In the genomic region with DNA sequence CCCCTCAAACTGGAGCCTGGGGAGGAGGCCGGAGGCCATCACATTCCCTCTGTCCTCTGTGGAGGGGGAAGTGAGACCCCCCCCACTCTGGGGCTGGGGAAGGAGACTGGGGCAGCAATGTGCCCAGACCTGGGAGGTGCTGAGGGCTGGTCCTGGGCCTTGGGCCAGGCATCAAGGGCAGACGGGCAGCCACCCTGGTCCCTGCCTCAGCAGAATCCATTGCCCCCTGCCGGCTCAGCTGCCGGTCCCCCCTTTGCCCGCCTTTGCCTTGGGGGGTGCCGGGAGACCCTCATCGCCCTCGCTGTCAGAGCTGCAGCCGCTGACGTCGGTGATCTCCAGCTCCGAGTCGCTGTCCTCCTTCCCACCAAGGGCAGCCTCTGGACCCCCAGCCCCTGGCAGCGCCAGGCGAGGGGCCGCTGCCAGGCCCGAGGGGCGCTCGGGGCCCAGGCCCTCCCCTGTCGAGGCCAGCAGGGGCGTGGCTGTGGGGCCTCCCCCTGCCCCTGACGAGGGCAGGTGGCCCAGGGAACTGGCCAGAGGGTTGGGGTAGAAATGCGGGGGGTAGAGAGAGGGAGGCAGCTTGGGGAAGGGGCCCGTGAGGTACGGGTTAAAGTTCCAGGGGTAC, we compare ENCODE assay signal across 18 cellular contexts. TPM values are rescaled to one million over a fixed set of nuclear protein-coding genes. Genes with fewer than 3 reads are reported as not detected.
DNase-seq lines count a peak whose midpoint lies in the region; ATAC-seq, FAIRE-seq and TF ChIP-seq lines count a peak whose summit lies in the region.
"Had no signal": no experiment of that assay in that cellular context is flagged by ENCODE, and none has a peak within 500 bp of the region (broad histone marks: within the 10 kb centered on the region; RNA-seq: fewer than 3 reads in every experiment).

No MANE protein-coding gene starts in this region.

- in situ Hi-C loops in IMR-90 (cut with MboI; ENCODE audit: low sequenced_read_pairs) = no loop called here
- in situ Hi-C loops in K562 (cut with MboI) = no loop called here

- H4K20me1 ChIP-seq in IMR-90 (ENCODE audit: insufficient read depth, low read length) (peaks cover 27% of the 10 kb centered on the region), K562 (replicated peaks; ENCODE audit: control insufficient read depth, insufficient read depth, low read length) (peaks cover 22% of the 10 kb centered on the region; the same call in 1 of the 2 replicates)

- H3K4me1 ChIP-seq in IMR-90 (ENCODE audit: control insufficient read depth, insufficient read depth, low read length) = no peaks in the 10 kb centered on the region
- H3K4me1 ChIP-seq in K562 (replicated peaks in 1 of 2; ENCODE audit: control insufficient read depth in 2 of 2, insufficient read depth in 2 of 2, low read length in 2 of 2) = peaks cover 0 to 27% of the 10 kb centered on the region in 2 experiments; a peak in 2 of 5 replicates
- H3K4me1 ChIP-seq in neuronal stem cell (ENCODE audit: control insufficient read depth in 2 of 2, insufficient read depth in 1 of 2, low read depth in 1 of 2, low read length in 2 of 2) = peaks cover 0 to 4% of the 10 kb centered on the region in 2 donors

- dilution Hi-C loops in IMR-90 (cut with HindIII; ENCODE audit: low sequenced_read_pairs, unreplicated experiment) = no loop called here

- H3K4me2 ChIP-seq in IMR-90 (ENCODE audit: low read depth, low read length) (no peak overlapping the region), K562 (ENCODE audit: insufficient read depth, low read length) (no peak overlapping the region), neuronal stem cell (ENCODE audit: insufficient read depth, low read length, poor library complexity, severe bottlenecking) (no peak overlapping the region)
- H3K4me2 ChIP-seq: BLaER1 treated with 17β-estradiol and CSF1 and Interleukin-3, amounts not matched to agents 10 nM and 100 nM had no signal

- H3K9me3 ChIP-seq in IMR-90 (ENCODE audit: control insufficient read depth, insufficient read depth, low read length) (no peaks in the 10 kb centered on the region), K562 (replicated peaks; ENCODE audit: control insufficient read depth, insufficient read depth, low read depth, low read length) (no peaks in the 10 kb centered on the region), neuronal stem cell (replicated peaks in 1 of 2; ENCODE audit: control insufficient read depth in 2 of 2, insufficient read depth in 1 of 2, low read depth in 1 of 2, low read length in 2 of 2) (peaks cover 0 to 2% of the 10 kb centered on the region in 2 donors)
- H3K9me3 ChIP-seq: BLaER1 treated with 17β-estradiol and CSF1 and Interleukin-3, amounts not matched to agents 10 nM and 100 nM had no signal

- no TSS peak for BruUV-seq in IMR-90 (replicated peaks; lab: Mats Ljungman, UMichigan)
- BruUV-seq in K562 (replicated peaks; lab: Mats Ljungman, UMichigan) = no TSS peak

- H2AK5ac ChIP-seq in IMR-90 (ENCODE audit: low read depth, low read length) = no peak overlapping the region
- no peak overlapping the region for H2AK5ac ChIP-seq in neuronal stem cell (ENCODE audit: low read depth, low read length)

- H2BK20ac ChIP-seq in IMR-90 (ENCODE audit: low read depth, low read length) = no peak overlapping the region

- FAIRE-seq in K562 (lab: Jason Lieb, UNC) = no peak
- FAIRE-seq: GM12891 had no signal

- no peak for TF ChIP-seq POLR2A in IMR-90 (IDR thresholded peaks at IDR 0.05; ENCODE audit: low read depth, low read length)
- no peak for TF ChIP-seq POLR2A in K562 (conservative IDR thresholded peaks at IDR 0.05)

- no peak overlapping the region for H3K4ac ChIP-seq in IMR-90 (ENCODE audit: low read depth, low read length)
- no peak overlapping the region for H3K4ac ChIP-seq in neuronal stem cell (ENCODE audit: low read length)

- H3K23ac ChIP-seq in IMR-90 (ENCODE audit: low read depth, low read length) (no peak overlapping the region), neuronal stem cell (ENCODE audit: low read depth, low read length, poor library complexity) (peak overlapping the region; percentile 20)

- H2BK12ac ChIP-seq in neuronal stem cell (ENCODE audit: low read length) = no peak overlapping the region

- WGBS in IMR-90 (ENCODE audit: extremely low coverage in 2 of 2, insufficient read length in 1 of 2), 2 experiments = 85% methylated on average over 9 of the region's 25 CpGs; no CpG with 5 or more reads in 1 of the 2 experiments
- 75% methylated on average over 4 of the region's 25 CpGs for WGBS in K562 (ENCODE audit: insufficient coverage, low coverage, missing lambda C conversion rate)
- WGBS in neuronal stem cell (ENCODE audit: extremely low coverage in 2 of 2, insufficient read length in 2 of 2, insufficient replicate concordance in 1 of 2), 2 donors = no CpG with 5 or more reads among the region's 25 CpGs

- H3K27me3 ChIP-seq in IMR-90 (ENCODE audit: control insufficient read depth, insufficient read depth, low read length) (peaks cover 25% of the 10 kb centered on the region), K562 (ENCODE audit: control insufficient read depth in 2 of 2, insufficient read depth in 2 of 2, low read length in 2 of 2) (peaks cover 12 to 24% of the 10 kb centered on the region in 2 experiments), neuronal stem cell (ENCODE audit: control insufficient read depth in 3 of 3, insufficient read depth in 3 of 3, low read depth in 1 of 3, low read length in 3 of 3) (peaks cover 14 to 34% (median 26%) of the 10 kb centered on the region in 3 experiments)

- no peak overlapping the region for H2AK9ac ChIP-seq in IMR-90 (replicated peaks; ENCODE audit: low read depth, low read length, poor library complexity)

- DNase-seq in IMR-90 (no peak), K562 (ENCODE audit: extremely low read depth in 1 of 4, low spot score in 3 of 4) (no peak), neuronal stem cell (ENCODE audit: low spot score) (no peak), Kasumi-1 (lab: John Stamatoyannopoulos, UW) (no peak)
- DNase-seq in activated CD4-positive, CD25-positive, alpha-beta regulatory T cell treated with anti-CD3 and anti-CD28 coated beads, Interleukin-2, amount 50 U/mL, for 72 hours = no peak
- DNase-seq: Calu3; CD8-positive, alpha-beta T cell; DND-41; EL; GM23248; HCEC 1CT; HFFc6 had no signal

- no peak overlapping the region for H3K56ac ChIP-seq in IMR-90 (ENCODE audit: extremely low read depth, insufficient read depth, low read length)

- H3K27ac ChIP-seq in IMR-90 (ENCODE audit: insufficient read depth, low read length) (no peak overlapping the region), K562 (ENCODE audit: extremely low read depth, low read depth, low read length) (no peak overlapping the region), neuronal stem cell (replicated peaks; ENCODE audit: low read length) (no peak overlapping the region)
- H3K27ac ChIP-seq: BLaER1 treated with 17β-estradiol and CSF1 and Interleukin-3, amounts not matched to agents 10 nM and 100 nM; GM23248 had no signal

- ATAC-seq in IMR-90 (ENCODE audit: low read depth) = no peak
- ATAC-seq in K562 = no peak
- no peak for ATAC-seq in HG03135 (IDR thresholded peaks at IDR 0.05; ENCODE audit: unreplicated experiment)
- ATAC-seq: CD8-positive, alpha-beta T cell had no signal

- no peaks in the 10 kb centered on the region; the same call in 1 of the 2 replicates for H3K9me1 ChIP-seq in IMR-90 (ENCODE audit: insufficient read depth, low read length)
- peaks cover 4% of the 10 kb centered on the region for H3K9me1 ChIP-seq in K562 (ENCODE audit: control insufficient read depth, insufficient read depth, low read length)

- H3K79me1 ChIP-seq in IMR-90 (ENCODE audit: low read depth in 1 of 2, low read length in 2 of 2) = 0 out of 4 replicates have a peak, but pooled peaks cover 0 to 3% of the 10 kb centered on the region in 2 experiments
- peaks cover 2% of the 10 kb centered on the region for H3K79me1 ChIP-seq in neuronal stem cell (ENCODE audit: low read depth, low read length)

- POLR2A ChIA-PET in IMR-90 (lab: Charles Lee; ENCODE audit: unreplicated experiment) = no interaction called here
- POLR2A ChIA-PET in K562 (lab: Yijun Ruan, JAX) = interaction anchor here (0.6 kb wide), 1 partner anchor 17 kb away, joined by 4 read pairs; no protein-coding TSS in a partner anchor

- no peak for TF ChIP-seq RAD21 in IMR-90 (IDR thresholded peaks at IDR 0.05; ENCODE audit: low read length)
- no peak for TF ChIP-seq RAD21 in K562 (CRISPR knock-in tag; conservative IDR thresholded peaks at IDR 0.05 in 1 of 2, IDR thresholded peaks at IDR 0.05 in 1 of 2)

- CTCF ChIA-PET in IMR-90 (lab: Yijun Ruan, JAX) (no interaction called here), K562 (lab: Yijun Ruan, JAX; ENCODE audit: low intra/inter-chr PET ratio) (no interaction called here)

- H3K18ac ChIP-seq in IMR-90 (ENCODE audit: low read depth, low read length) (no peak overlapping the region), neuronal stem cell (ENCODE audit: low read length) (no peak overlapping the region)

- H3K14ac ChIP-seq in IMR-90 (replicated peaks; ENCODE audit: low read depth, low read length) (no peak overlapping the region), neuronal stem cell (ENCODE audit: low read length) (no peak overlapping the region)

- no peak overlapping the region for H4K5ac ChIP-seq in IMR-90 (ENCODE audit: low read depth, low read length)

- no peak for TF ChIP-seq EP300 in K562 (IDR thresholded peaks at IDR 0.05; ENCODE audit: low read length)

- TF ChIP-seq CTCF in IMR-90 (conservative IDR thresholded peaks at IDR 0.05; ENCODE audit: low read depth, low read length) (no peak), K562 (IDR thresholded peaks at IDR 0.05 in 2 of 3, conservative IDR thresholded peaks at IDR 0.05 in 1 of 3; ENCODE audit: insufficient read depth in 2 of 3, low read depth in 1 of 3, low read length in 3 of 3) (no peak)

- H3K79me2 ChIP-seq in K562 (ENCODE audit: control insufficient read depth, insufficient read depth, low read length) = no peaks in the 10 kb centered on the region

- H3K9ac ChIP-seq in IMR-90 (ENCODE audit: low read depth, low read length) (no peak overlapping the region), K562 (ENCODE audit: insufficient read depth in 1 of 2, low read depth in 2 of 2, low read length in 2 of 2) (no peak overlapping the region; a peak in 1 of 4 replicates), neuronal stem cell (ENCODE audit: low read depth, low read length, poor library complexity) (peak overlapping the region; percentile 4)
- H3K9ac ChIP-seq: BLaER1 treated with 17β-estradiol and CSF1 and Interleukin-3, amounts not matched to agents 10 nM and 100 nM; GM23248 had no signal

- no peak overlapping the region for H2BK5ac ChIP-seq in IMR-90 (ENCODE audit: low read depth, low read length, poor library complexity, severe bottlenecking)
- H2BK5ac ChIP-seq in neuronal stem cell (ENCODE audit: low read length) = no peak overlapping the region

- H4K91ac ChIP-seq in IMR-90 (ENCODE audit: insufficient read depth, low read depth, low read length) (no peak overlapping the region), neuronal stem cell (ENCODE audit: low read depth, low read length, poor library complexity) (no peak overlapping the region)

- H4K8ac ChIP-seq in IMR-90 (ENCODE audit: low read depth in 2 of 2, low read length in 2 of 2) (no peak overlapping the region), neuronal stem cell (ENCODE audit: low read depth, low read length) (no peak overlapping the region)

- H3K36me3 ChIP-seq in IMR-90 (ENCODE audit: control insufficient read depth, insufficient read depth, low read length) (peaks cover 39% of the 10 kb centered on the region), K562 (ENCODE audit: control insufficient read depth, insufficient read depth, low read length) (peaks cover 39% of the 10 kb centered on the region; the same call in 2 of the 3 replicates), neuronal stem cell (replicated peaks in 1 of 2; ENCODE audit: control insufficient read depth in 2 of 2, insufficient read depth in 2 of 2, low read length in 2 of 2) (peaks cover 16 to 27% of the 10 kb centered on the region in 2 donors)

- H3K4me3 ChIP-seq in IMR-90 (ENCODE audit: insufficient read depth, low read depth, low read length) = no peak overlapping the region
- no peak overlapping the region for H3K4me3 ChIP-seq in K562
- no peak overlapping the region for H3K4me3 ChIP-seq in neuronal stem cell (ENCODE audit: low read length in 2 of 2)
- H3K4me3 ChIP-seq: BLaER1 treated with 17β-estradiol and CSF1 and Interleukin-3, amounts not matched to agents 10 nM and 100 nM; GM23248 had no signal

- no peak overlapping the region for H2BK15ac ChIP-seq in IMR-90 (ENCODE audit: low read depth, low read length)
- no peak overlapping the region for H2BK15ac ChIP-seq in neuronal stem cell (ENCODE audit: low read length)

- H2AFZ ChIP-seq in IMR-90 (replicated peaks; ENCODE audit: low read length, poor library complexity) (peak overlapping the region; percentile 7), K562 (ENCODE audit: low read depth, low read length) (no peak overlapping the region), neuronal stem cell (ENCODE audit: low read length) (no peak overlapping the region)
- H2AFZ ChIP-seq: GM23248 had no signal

- intact Hi-C loops in IMR-90 (cut with micrococcal nuclease) (no loop called here), K562 (cut with micrococcal nuclease) (no loop called here)

- H2BK120ac ChIP-seq in IMR-90 (ENCODE audit: low read depth, low read length) = no peak overlapping the region
- H2BK120ac ChIP-seq in neuronal stem cell (ENCODE audit: low read depth, low read length) = no peak overlapping the region

RNA-seq across cellular contexts. Expression of gene ERFL, which starts 20.1 kb away (rescaled TPM):
- not detected in 2 replicates for total RNA-seq in IMR-90 (2012; rRNA removed)
- polyA plus RNA-seq in IMR-90 (2012; rRNA removed) = 0.09 TPM in 1 of 2 replicates, not detected in the other
- 0.02 and 0.08 TPM in 2 replicates for polyA plus RNA-seq in IMR-90 (2012; cell fraction: cytosol; rRNA removed)
- polyA plus RNA-seq in IMR-90 (2012; cell fraction: nucleus; rRNA removed; ENCODE audit: low replicate concordance) = 0.26 and 0.53 TPM in 2 replicates
- total RNA-seq in K562 (2011; cell fraction: chromatin; rRNA removed; ENCODE audit: low replicate concordance) = 0.63 and 1.7 TPM in 2 replicates
- 0.79 and 1.3 TPM in 2 replicates for total RNA-seq in K562 (2011; cell fraction: nucleolus; rRNA removed)
- 0.73 and 1.1 TPM in 2 replicates for total RNA-seq in K562 (2011; cell fraction: nucleoplasm; rRNA removed)
- total RNA-seq in K562 (2014; rRNA removed) = 0.16 and 0.32 TPM in 2 replicates
- total RNA-seq in K562 (2014; rRNA removed; fragmentation: Illumina TruSeq; extraction: Trizol) = 0.10 TPM in 1 of 2 replicates, not detected in the other
- 0.11 TPM in 1 of 2 replicates, not detected in the other for total RNA-seq in K562 (2015; rRNA removed; fragmentation: Illumina TruSeq; extraction: Trizol)
- total RNA-seq in K562 (2021) = 0.67 and 0.75 TPM in 2 replicates
- polyA plus RNA-seq in K562 (2011; rRNA removed) = 0.07 and 0.32 TPM in 2 replicates
- polyA plus RNA-seq in K562 (2011; cell fraction: cytosol; rRNA removed) = 0.22 and 0.25 TPM in 2 replicates
- polyA plus RNA-seq in K562 (2011; cell fraction: nucleus; rRNA removed) = 2.9 and 3.3 TPM in 2 replicates
- polyA plus RNA-seq in K562 (2012) = 0.76 and 0.94 TPM in 2 replicates
- polyA plus RNA-seq in K562 (2014; fragmentation: Illumina TruSeq; extraction: Trizol) = 0.31 and 0.50 TPM in 2 replicates
- not detected for polyA plus RNA-seq in K562 (2014; fragmentation: Nextera tagmentation; extraction: Ambion mirVana)
- polyA plus RNA-seq in K562 (2014; rRNA removed) = 0.31 and 0.33 TPM in 2 replicates
- not detected in 2 replicates for polyA minus RNA-seq in K562 (2011; rRNA and poly(A)+ RNA removed)
- not detected in 2 replicates for polyA minus RNA-seq in K562 (2011; cell fraction: cytosol; rRNA and poly(A)+ RNA removed)
- 0.40 and 0.67 TPM in 2 replicates for polyA minus RNA-seq in K562 (2011; cell fraction: nucleus; rRNA and poly(A)+ RNA removed)
- polyA plus RNA-seq in neuronal stem cell (2013, experiment 1 of 2) = 0.47 TPM
- 0.44 TPM for polyA plus RNA-seq in neuronal stem cell (2013, experiment 2 of 2)
- total RNA-seq: G401, GM23248, H4 had no signal
- polyA plus RNA-seq: GM23248 had no signal

RNA-seq across cellular contexts. Expression of gene ARHGEF1, which starts 25.1 kb away (rescaled TPM):
- 11.5 and 12.5 TPM in 2 replicates for total RNA-seq in IMR-90 (2012; rRNA removed)
- 47.1 and 51.2 TPM in 2 replicates for polyA plus RNA-seq in IMR-90 (2012; rRNA removed)
- 42.5 and 58.8 TPM in 2 replicates for polyA plus RNA-seq in IMR-90 (2012; cell fraction: cytosol; rRNA removed)
- 228 and 380 TPM in 2 replicates for polyA plus RNA-seq in IMR-90 (2012; cell fraction: nucleus; rRNA removed; ENCODE audit: low replicate concordance)
- 190 and 355 TPM in 2 replicates for total RNA-seq in K562 (2011; cell fraction: chromatin; rRNA removed; ENCODE audit: low replicate concordance)
- total RNA-seq in K562 (2011; cell fraction: nucleolus; rRNA removed) = 134 and 150 TPM in 2 replicates
- 174 and 273 TPM in 2 replicates for total RNA-seq in K562 (2011; cell fraction: nucleoplasm; rRNA removed)
- 56.7 and 79.1 TPM in 2 replicates for total RNA-seq in K562 (2014; rRNA removed)
- 8.3 and 11.2 TPM in 2 replicates for total RNA-seq in K562 (2014; rRNA removed; fragmentation: Illumina TruSeq; extraction: Trizol)
- 27.1 and 27.5 TPM in 2 replicates for total RNA-seq in K562 (2015; rRNA removed; fragmentation: Illumina TruSeq; extraction: Trizol)
- 126 and 149 TPM in 2 replicates for total RNA-seq in K562 (2021)
- 29.8 and 50.5 TPM in 2 replicates for polyA plus RNA-seq in K562 (2011; rRNA removed)
- polyA plus RNA-seq in K562 (2011; cell fraction: cytosol; rRNA removed) = 56.0 and 95.1 TPM in 2 replicates
- 165 and 197 TPM in 2 replicates for polyA plus RNA-seq in K562 (2011; cell fraction: nucleus; rRNA removed)
- 74.3 and 126 TPM in 2 replicates for polyA plus RNA-seq in K562 (2012)
- 39.8 and 71.1 TPM in 2 replicates for polyA plus RNA-seq in K562 (2014; fragmentation: Illumina TruSeq; extraction: Trizol)
- 1 to 10 TPM; 1.9 to 4.4 TPM for polyA plus RNA-seq in K562 (2014; fragmentation: Nextera tagmentation; extraction: Ambion mirVana)
- polyA plus RNA-seq in K562 (2014; rRNA removed) = 86.0 and 112 TPM in 2 replicates
- 15.0 and 21.2 TPM in 2 replicates for polyA minus RNA-seq in K562 (2011; rRNA and poly(A)+ RNA removed)
- polyA minus RNA-seq in K562 (2011; cell fraction: cytosol; rRNA and poly(A)+ RNA removed) = 48.5 and 52.9 TPM in 2 replicates
- 38.0 and 42.7 TPM in 2 replicates for polyA minus RNA-seq in K562 (2011; cell fraction: nucleus; rRNA and poly(A)+ RNA removed)
- 30.0 TPM for polyA plus RNA-seq in neuronal stem cell (2013, experiment 1 of 2)
- 29.8 TPM for polyA plus RNA-seq in neuronal stem cell (2013, experiment 2 of 2)

RNA-seq across cellular contexts. Expression of gene CD79A, which starts 31.0 kb away (rescaled TPM):
- total RNA-seq in IMR-90 (2012; rRNA removed) (not detected in 2 replicates), K562 (2014; rRNA removed) (not detected in 2 replicates), K562 (2014; rRNA removed; fragmentation: Illumina TruSeq; extraction: Trizol) (not detected in 2 replicates), K562 (2015; rRNA removed; fragmentation: Illumina TruSeq; extraction: Trizol) (0.11 and 0.19 TPM in 2 replicates), K562 (2021) (0.38 and 0.42 TPM in 2 replicates)
- polyA plus RNA-seq in IMR-90 (2012; rRNA removed) (0.19 and 0.24 TPM in 2 replicates), K562 (2011; rRNA removed) (0.10 and 0.37 TPM in 2 replicates), K562 (2014; fragmentation: Illumina TruSeq; extraction: Trizol) (0.22 TPM in 1 of 2 replicates, not detected in the other), K562 (2014; fragmentation: Nextera tagmentation; extraction: Ambion mirVana) (under 1 TPM in 1 of 2 experiments, not detected in 1; 0.04 TPM), K562 (2014; rRNA removed) (0.72 TPM in 1 of 2 replicates, not detected in the other)
- polyA plus RNA-seq in IMR-90 (2012; cell fraction: cytosol; rRNA removed) = 0.10 and 0.37 TPM in 2 replicates
- polyA plus RNA-seq in IMR-90 (2012; cell fraction: nucleus; rRNA removed; ENCODE audit: low replicate concordance) = 0.06 and 0.25 TPM in 2 replicates
- 0.23 TPM in 1 of 2 replicates, not detected in the other for total RNA-seq in K562 (2011; cell fraction: chromatin; rRNA removed; ENCODE audit: low replicate concordance)
- total RNA-seq in K562 (2011; cell fraction: nucleolus; rRNA removed) = 0.33 and 0.53 TPM in 2 replicates
- total RNA-seq in K562 (2011; cell fraction: nucleoplasm; rRNA removed) = not detected in 2 replicates
- 0.42 and 0.46 TPM in 2 replicates for polyA plus RNA-seq in K562 (2011; cell fraction: cytosol; rRNA removed)
- polyA plus RNA-seq in K562 (2011; cell fraction: nucleus; rRNA removed) = 0.17 and 0.28 TPM in 2 replicates
- polyA plus RNA-seq in K562 (2012) = 0.21 and 0.30 TPM in 2 replicates
- polyA minus RNA-seq in K562 (2011; rRNA and poly(A)+ RNA removed) = not detected in 2 replicates
- not detected in 2 replicates for polyA minus RNA-seq in K562 (2011; cell fraction: cytosol; rRNA and poly(A)+ RNA removed)
- polyA minus RNA-seq in K562 (2011; cell fraction: nucleus; rRNA and poly(A)+ RNA removed) = not detected in 2 replicates
- polyA plus RNA-seq in neuronal stem cell (2013, experiment 1 of 2) = 0.67 TPM
- polyA plus RNA-seq in neuronal stem cell (2013, experiment 2 of 2) = 0.64 TPM
- total RNA-seq: A172, GM23248, H4 had no signal
- polyA plus RNA-seq: GM23248 had no signal

RNA-seq across cellular contexts. Expression of gene RPS19, which starts 48.0 kb away (rescaled TPM):
- total RNA-seq in IMR-90 (2012; rRNA removed) (230 and 299 TPM in 2 replicates), K562 (2014; rRNA removed) (2,281 and 2,654 TPM in 2 replicates), K562 (2014; rRNA removed; fragmentation: Illumina TruSeq; extraction: Trizol) (2,194 and 2,528 TPM in 2 replicates), K562 (2015; rRNA removed; fragmentation: Illumina TruSeq; extraction: Trizol) (2,976 and 3,114 TPM in 2 replicates), K562 (2021) (3,020 and 3,167 TPM in 2 replicates)
- polyA plus RNA-seq in IMR-90 (2012; rRNA removed) (1,882 and 3,988 TPM in 2 replicates), K562 (2011; rRNA removed) (1,964 and 2,381 TPM in 2 replicates), K562 (2014; fragmentation: Illumina TruSeq; extraction: Trizol) (2,057 and 2,080 TPM in 2 replicates), K562 (2014; fragmentation: Nextera tagmentation; extraction: Ambion mirVana) (1,000 to 10,000 TPM; 3,130 to 3,408 TPM), K562 (2014; rRNA removed) (1,986 and 2,747 TPM in 2 replicates)
- 1,236 and 2,903 TPM in 2 replicates for polyA plus RNA-seq in IMR-90 (2012; cell fraction: cytosol; rRNA removed)
- 465 and 1,276 TPM in 2 replicates for polyA plus RNA-seq in IMR-90 (2012; cell fraction: nucleus; rRNA removed; ENCODE audit: low replicate concordance)
- 206 and 366 TPM in 2 replicates for total RNA-seq in K562 (2011; cell fraction: chromatin; rRNA removed; ENCODE audit: low replicate concordance)
- 541 and 557 TPM in 2 replicates for total RNA-seq in K562 (2011; cell fraction: nucleolus; rRNA removed)
- total RNA-seq in K562 (2011; cell fraction: nucleoplasm; rRNA removed) = 534 and 889 TPM in 2 replicates
- 4,557 and 6,735 TPM in 2 replicates for polyA plus RNA-seq in K562 (2011; cell fraction: cytosol; rRNA removed)
- 550 and 673 TPM in 2 replicates for polyA plus RNA-seq in K562 (2011; cell fraction: nucleus; rRNA removed)
- polyA plus RNA-seq in K562 (2012) = 3,411 and 3,853 TPM in 2 replicates
- 324 and 393 TPM in 2 replicates for polyA minus RNA-seq in K562 (2011; rRNA and poly(A)+ RNA removed)
- polyA minus RNA-seq in K562 (2011; cell fraction: cytosol; rRNA and poly(A)+ RNA removed) = 1,276 and 1,752 TPM in 2 replicates
- 176 and 348 TPM in 2 replicates for polyA minus RNA-seq in K562 (2011; cell fraction: nucleus; rRNA and poly(A)+ RNA removed)
- 4,580 TPM for polyA plus RNA-seq in neuronal stem cell (2013, experiment 1 of 2)
- 4,472 TPM for polyA plus RNA-seq in neuronal stem cell (2013, experiment 2 of 2)

RNA-seq across cellular contexts. Expression of gene RABAC1, which starts 51.0 kb away (rescaled TPM):
- total RNA-seq in IMR-90 (2012; rRNA removed) (117 and 145 TPM in 2 replicates), K562 (2014; rRNA removed) (24.5 and 32.7 TPM in 2 replicates), K562 (2014; rRNA removed; fragmentation: Illumina TruSeq; extraction: Trizol) (2.5 and 4.6 TPM in 2 replicates), K562 (2015; rRNA removed; fragmentation: Illumina TruSeq; extraction: Trizol) (7.1 and 7.2 TPM in 2 replicates), K562 (2021) (23.2 and 24.0 TPM in 2 replicates)
- polyA plus RNA-seq in IMR-90 (2012; rRNA removed) (276 and 320 TPM in 2 replicates), K562 (2011; rRNA removed) (17.7 and 36.3 TPM in 2 replicates), K562 (2014; fragmentation: Illumina TruSeq; extraction: Trizol) (2.4 and 7.8 TPM in 2 replicates), K562 (2014; fragmentation: Nextera tagmentation; extraction: Ambion mirVana) (1 to 10 TPM; 5.2 to 9.3 TPM), K562 (2014; rRNA removed) (28.1 and 44.0 TPM in 2 replicates)
- 632 and 774 TPM in 2 replicates for polyA plus RNA-seq in IMR-90 (2012; cell fraction: cytosol; rRNA removed)
- polyA plus RNA-seq in IMR-90 (2012; cell fraction: nucleus; rRNA removed; ENCODE audit: low replicate concordance) = 305 and 429 TPM in 2 replicates
- 19.9 and 51.2 TPM in 2 replicates for total RNA-seq in K562 (2011; cell fraction: chromatin; rRNA removed; ENCODE audit: low replicate concordance)
- 69.7 and 71.9 TPM in 2 replicates for total RNA-seq in K562 (2011; cell fraction: nucleolus; rRNA removed)
- 51.7 and 54.7 TPM in 2 replicates for total RNA-seq in K562 (2011; cell fraction: nucleoplasm; rRNA removed)
- polyA plus RNA-seq in K562 (2011; cell fraction: cytosol; rRNA removed) = 84.6 and 116 TPM in 2 replicates
- polyA plus RNA-seq in K562 (2011; cell fraction: nucleus; rRNA removed) = 38.9 and 57.8 TPM in 2 replicates
- 22.9 and 60.5 TPM in 2 replicates for polyA plus RNA-seq in K562 (2012)
- 8.2 and 10.6 TPM in 2 replicates for polyA minus RNA-seq in K562 (2011; rRNA and poly(A)+ RNA removed)
- 7.3 and 10.4 TPM in 2 replicates for polyA minus RNA-seq in K562 (2011; cell fraction: cytosol; rRNA and poly(A)+ RNA removed)
- 12.3 and 23.0 TPM in 2 replicates for polyA minus RNA-seq in K562 (2011; cell fraction: nucleus; rRNA and poly(A)+ RNA removed)
- 83.3 TPM for polyA plus RNA-seq in neuronal stem cell (2013, experiment 1 of 2)
- polyA plus RNA-seq in neuronal stem cell (2013, experiment 2 of 2) = 90.0 TPM
